11 cellular contexts compared by ENCODE assay signal in genomic region chr20:19211252-19211651, GRCh38. TPM values are rescaled to one million over a fixed set of nuclear protein-coding genes. Genes with fewer than 3 reads are reported as not detected.
A peak's percentile ranks its signal among the peaks of the same experiment; 100 is the strongest.
DNase-seq lines count a peak whose midpoint lies in the region; ATAC-seq and TF ChIP-seq lines count a peak whose summit lies in the region.
"Had no signal": no experiment of that assay in that cellular context is flagged by ENCODE, and none has a peak within 500 bp of the region (broad histone marks: within the 10 kb centered on the region; RNA-seq: fewer than 3 reads in every experiment).

No MANE protein-coding gene starts in this region.

- no peak for ATAC-seq in activated T-cell treated with anti-CD3 and anti-CD28 coated beads, Interleukin-2, amount 50 U/mL, for 72 hours (replicated peaks in 1 of 2)
- ATAC-seq in left cardiac atrium (no peak), esophagus mucosa (no peak)

- H2AFZ ChIP-seq in mesenchymal stem cell (ENCODE audit: low read depth, low read length): no peak overlapping the region

- H3K9me3 ChIP-seq in endocrine pancreas (ENCODE audit: control insufficient read depth, low read length) (no peaks in the 10 kb centered on the region), mesenchymal stem cell (ENCODE audit: control insufficient read depth, low read length) (no peaks in the 10 kb centered on the region)
- H3K9me3 ChIP-seq: right atrium auricular region, testis had no signal

- no peak overlapping the region for H2BK15ac ChIP-seq in mesenchymal stem cell (ENCODE audit: low read depth, poor library complexity, severe bottlenecking)

- no peaks in the 10 kb centered on the region for H3K36me3 Mint-ChIP-seq in activated T-cell treated with anti-CD3 and anti-CD28 coated beads, Interleukin-2, amount 50 U/mL, for 72 hours (ENCODE audit: insufficient read depth in 2 of 2)
- no peaks in the 10 kb centered on the region for H3K36me3 Mint-ChIP-seq in activated T-cell treated with anti-CD3 and anti-CD28 coated beads, Interleukin-2, amount 50 U/mL, for 24 hours (ENCODE audit: low read depth)
- H3K36me3 Mint-ChIP-seq in nephron (ENCODE audit: low read depth) (no peaks in the 10 kb centered on the region), type B pancreatic cell (no peaks in the 10 kb centered on the region)

- WGBS in mesenchymal stem cell: 59% methylated on average over 3 of the region's 5 CpGs

- H2BK12ac ChIP-seq in mesenchymal stem cell (ENCODE audit: low read length in 2 of 2): no peak overlapping the region

- no peak overlapping the region for H4K8ac ChIP-seq in mesenchymal stem cell (ENCODE audit: low read length)

- no peak overlapping the region for H3K18ac ChIP-seq in mesenchymal stem cell (ENCODE audit: low read depth in 1 of 2, low read length in 2 of 2)

- H3K27me3 Mint-ChIP-seq in activated T-cell treated with anti-CD3 and anti-CD28 coated beads, Interleukin-2, amount 50 U/mL, for 72 hours (ENCODE audit: low read depth): peaks cover 51% of the 10 kb centered on the region
- peaks cover 61% of the 10 kb centered on the region for H3K27me3 Mint-ChIP-seq in activated T-cell treated with anti-CD3 and anti-CD28 coated beads, Interleukin-2, amount 50 U/mL, for 24 hours
- peaks cover 40% of the 10 kb centered on the region for H3K27me3 Mint-ChIP-seq in nephron (ENCODE audit: low read depth)
- peaks cover 45% of the 10 kb centered on the region for H3K27me3 Mint-ChIP-seq in type B pancreatic cell

- H3K9ac ChIP-seq in endocrine pancreas (ENCODE audit: control insufficient read depth, insufficient read depth, low read length) (peak overlapping the region; percentile 49), mesenchymal stem cell (ENCODE audit: low read length) (no peak overlapping the region)

- H3K36me3 ChIP-seq in endocrine pancreas (ENCODE audit: control insufficient read depth, insufficient read depth, low read length) (no peaks in the 10 kb centered on the region), mesenchymal stem cell (ENCODE audit: control insufficient read depth in 1 of 2, insufficient read depth in 2 of 2, low read depth in 1 of 2, low read length in 2 of 2) (no peaks in the 10 kb centered on the region)
- H3K36me3 ChIP-seq: right atrium auricular region had no signal

- no peaks in the 10 kb centered on the region for H3K27me3 ChIP-seq in endocrine pancreas (ENCODE audit: control insufficient read depth, insufficient read depth, low read length)
- peaks cover 56 to 61% of the 10 kb centered on the region in 2 experiments for H3K27me3 ChIP-seq in mesenchymal stem cell (ENCODE audit: control insufficient read depth in 1 of 2, insufficient read depth in 1 of 2, low read length in 2 of 2)
- H3K27me3 ChIP-seq: testis had no signal

- no peak overlapping the region for H3K27ac Mint-ChIP-seq in activated T-cell treated with anti-CD3 and anti-CD28 coated beads, Interleukin-2, amount 50 U/mL, for 72 hours
- no peak overlapping the region for H3K27ac Mint-ChIP-seq in activated T-cell treated with anti-CD3 and anti-CD28 coated beads, Interleukin-2, amount 50 U/mL, for 24 hours
- H3K27ac Mint-ChIP-seq in nephron (peak overlapping the region in 2 of 3 experiments; percentile 57 to 58), type B pancreatic cell (peak overlapping the region; percentile 48)

- no peak overlapping the region for H2AK5ac ChIP-seq in mesenchymal stem cell (ENCODE audit: low read length, severe bottlenecking)

- no peak overlapping the region for H3K23ac ChIP-seq in mesenchymal stem cell (ENCODE audit: low read length in 2 of 2)

- peak overlapping the region; percentile 15 to 23 for H3K4me3 Mint-ChIP-seq in activated T-cell treated with anti-CD3 and anti-CD28 coated beads, Interleukin-2, amount 50 U/mL, for 72 hours
- no peak overlapping the region for H3K4me3 Mint-ChIP-seq in activated T-cell treated with anti-CD3 and anti-CD28 coated beads, Interleukin-2, amount 50 U/mL, for 24 hours
- H3K4me3 Mint-ChIP-seq in nephron: peak overlapping the region; percentile 80 to 89 (median 83)
- H3K4me3 Mint-ChIP-seq in type B pancreatic cell: peak overlapping the region; percentile 84

- no peaks in the 10 kb centered on the region for H3K4me1 Mint-ChIP-seq in activated T-cell treated with anti-CD3 and anti-CD28 coated beads, Interleukin-2, amount 50 U/mL, for 72 hours (ENCODE audit: low read depth)
- peaks cover 4% of the 10 kb centered on the region for H3K4me1 Mint-ChIP-seq in activated T-cell treated with anti-CD3 and anti-CD28 coated beads, Interleukin-2, amount 50 U/mL, for 24 hours (ENCODE audit: low read depth)
- H3K4me1 Mint-ChIP-seq in nephron: peaks cover 46% of the 10 kb centered on the region
- peaks cover 12% of the 10 kb centered on the region for H3K4me1 Mint-ChIP-seq in type B pancreatic cell (ENCODE audit: unreplicated experiment)

- no peak overlapping the region for H3K27ac ChIP-seq in mesenchymal stem cell (ENCODE audit: low read length, poor library complexity, severe bottlenecking)

- no peak overlapping the region for H3K4ac ChIP-seq in mesenchymal stem cell (ENCODE audit: low read depth in 1 of 2, low read length in 2 of 2)

- no peaks in the 10 kb centered on the region for H3K79me1 ChIP-seq in mesenchymal stem cell (replicated peaks; ENCODE audit: low read length, poor library complexity, severe bottlenecking)

- no peak for DNase-seq in activated T-cell treated with anti-CD3 and anti-CD28 coated beads, Interleukin-2, amount 50 U/mL, for 72 hours
- DNase-seq in activated T-cell treated with anti-CD3 and anti-CD28 coated beads, Interleukin-2, amount 50 U/mL, for 24 hours: no peak
- no peak for DNase-seq in type B pancreatic cell (ENCODE audit: extremely low spot score, unreplicated experiment)
- DNase-seq in left cardiac atrium: no peak
- no peak for DNase-seq in mesenchymal stem cell
- DNase-seq: Kasumi-1 had no signal

- H3K4me3 ChIP-seq in endocrine pancreas (ENCODE audit: control insufficient read depth, insufficient read depth, low read length): no peak overlapping the region
- H3K4me3 ChIP-seq in mesenchymal stem cell (ENCODE audit: insufficient read depth in 1 of 2, low read depth in 1 of 2, low read length in 2 of 2): no peak overlapping the region

- no peak overlapping the region for H3K4me2 ChIP-seq in mesenchymal stem cell (ENCODE audit: low read length, poor library complexity, severe bottlenecking)

- intact Hi-C loops in left cardiac atrium (cut with DNase I): no loop called here

- no peak overlapping the region for H4K91ac ChIP-seq in mesenchymal stem cell (ENCODE audit: low read length)

- no peak overlapping the region for H2BK120ac ChIP-seq in mesenchymal stem cell (ENCODE audit: low read depth, low read length)

- H3K9me3 Mint-ChIP-seq in activated T-cell treated with anti-CD3 and anti-CD28 coated beads, Interleukin-2, amount 50 U/mL, for 72 hours: no peaks in the 10 kb centered on the region
- no peaks in the 10 kb centered on the region for H3K9me3 Mint-ChIP-seq in activated T-cell treated with anti-CD3 and anti-CD28 coated beads, Interleukin-2, amount 50 U/mL, for 24 hours
- H3K9me3 Mint-ChIP-seq in nephron (no peaks in the 10 kb centered on the region), type B pancreatic cell (no peaks in the 10 kb centered on the region)

- TF ChIP-seq CTCF in nephron (IDR thresholded peaks at IDR 0.05; ENCODE audit: unreplicated experiment in 3 of 3): no peak
- no peak for TF ChIP-seq CTCF in type B pancreatic cell (conservative IDR thresholded peaks at IDR 0.05)

- no peak overlapping the region for H2BK5ac ChIP-seq in mesenchymal stem cell (ENCODE audit: low read depth, low read length, poor library complexity, severe bottlenecking)

- H3K4me1 ChIP-seq in endocrine pancreas (ENCODE audit: control insufficient read depth, insufficient read depth, low read length) (no peaks in the 10 kb centered on the region), mesenchymal stem cell (ENCODE audit: control insufficient read depth, insufficient read depth, low read depth, low read length) (peaks cover 11% of the 10 kb centered on the region)
- H3K4me1 ChIP-seq: testis had no signal

- H3K14ac ChIP-seq in mesenchymal stem cell (ENCODE audit: low read length in 2 of 2): no peak overlapping the region

RNA-seq across cellular contexts. Expression of gene SLC24A3, which starts 1.2 kb away (rescaled TPM):
- total RNA-seq in activated T-cell treated with anti-CD3 and anti-CD28 coated beads, Interleukin-2, amount 50 U/mL, for 72 hours: under 1 TPM in 1 of 2 donors, not detected in 1; 0.07 TPM
- total RNA-seq in type B pancreatic cell (ENCODE audit: low replicate concordance) (12.0 and 14.0 TPM in 2 replicates), left cardiac atrium (1 to 10 TPM; 2.1 to 4.1 TPM), esophagus mucosa (13.0 TPM)
- 0.08 TPM for polyA plus RNA-seq in mesenchymal stem cell (2013, experiment 1 of 2)
- polyA plus RNA-seq in mesenchymal stem cell (2013, experiment 2 of 2): 0.14 TPM

Comparison
In these comparisons a context has a peak if more than half of its experiments do, and no peak if none do; other contexts are left out.
1. H3K27ac Mint-ChIP-seq: peak in nephron (2 of 3) and type B pancreatic cell (single experiment); none in activated T-cell treated with anti-CD3 and anti-CD28 coated beads, Interleukin-2, amount 50 U/mL, for 72 hours (single experiment) and activated T-cell treated with anti-CD3 and anti-CD28 coated beads, Interleukin-2, amount 50 U/mL, for 24 hours (single experiment).